In the genomic region with DNA sequence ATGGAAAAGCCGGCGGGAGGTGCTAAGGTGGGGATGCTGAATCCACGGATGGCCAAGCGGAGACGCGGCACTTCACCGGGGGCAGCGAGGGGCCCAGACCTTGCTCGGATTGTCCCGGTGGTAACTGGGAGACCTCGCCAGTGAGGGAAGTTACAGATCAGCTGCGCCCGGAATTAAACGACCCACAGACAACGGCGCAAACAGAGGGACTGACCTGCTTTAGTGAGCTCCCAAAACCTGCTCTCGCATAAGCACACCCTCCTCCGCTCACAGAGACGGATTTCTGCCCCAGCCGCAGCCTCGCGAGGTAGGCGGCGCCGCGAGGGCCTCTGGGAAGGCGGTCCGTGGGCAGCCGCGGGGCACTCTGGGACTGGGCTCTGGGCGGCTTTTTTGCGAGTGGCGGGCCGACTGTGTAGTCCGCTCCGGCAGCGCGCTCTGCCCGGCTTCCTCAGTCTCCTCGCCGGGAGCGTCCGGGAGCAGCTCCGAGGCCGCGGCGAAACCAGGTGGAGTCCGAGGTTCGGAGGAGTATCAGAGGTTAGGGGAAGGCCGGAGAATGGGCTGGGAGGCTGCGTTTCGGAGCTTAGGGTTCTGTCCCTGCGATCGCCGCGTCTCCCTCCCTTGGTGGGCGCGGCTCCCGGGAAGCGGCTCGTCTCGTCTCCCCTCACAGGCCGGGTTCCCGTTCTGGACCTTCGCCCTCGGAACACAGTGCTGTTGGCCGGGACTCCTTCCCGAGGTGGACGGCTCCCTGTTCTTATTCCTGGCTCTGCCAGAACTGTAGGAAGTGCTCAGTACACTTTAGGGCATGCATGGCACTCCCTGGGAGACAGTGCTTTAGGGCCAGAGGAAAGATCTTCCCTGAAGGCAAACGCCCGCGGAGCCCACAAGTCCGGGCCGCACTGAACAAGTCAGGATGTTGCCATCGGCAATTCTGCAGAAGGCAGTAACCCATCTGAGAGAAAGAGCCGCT, we compare ENCODE assay signal across 8 cellular contexts. TPM values are rescaled to one million over a fixed set of nuclear protein-coding genes. Genes with fewer than 3 reads are reported as not detected.
DNase-seq lines count a peak whose midpoint lies in the region; ATAC-seq, FAIRE-seq and TF ChIP-seq lines count a peak whose summit lies in the region.

A gene with protein sequence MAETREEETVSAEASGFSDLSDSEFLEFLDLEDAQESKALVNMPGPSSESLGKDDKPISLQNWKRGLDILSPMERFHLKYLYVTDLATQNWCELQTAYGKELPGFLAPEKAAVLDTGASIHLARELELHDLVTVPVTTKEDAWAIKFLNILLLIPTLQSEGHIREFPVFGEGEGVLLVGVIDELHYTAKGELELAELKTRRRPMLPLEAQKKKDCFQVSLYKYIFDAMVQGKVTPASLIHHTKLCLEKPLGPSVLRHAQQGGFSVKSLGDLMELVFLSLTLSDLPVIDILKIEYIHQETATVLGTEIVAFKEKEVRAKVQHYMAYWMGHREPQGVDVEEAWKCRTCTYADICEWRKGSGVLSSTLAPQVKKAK (plus strand): TSS at position 393 of the 967 bp plus-strand sequence. CDS start 5,778 bp downstream, outside the sequence.

- H3K4me1 ChIP-seq in BE2C: no peaks in the 10 kb centered on the region
- peaks cover 9% of the 10 kb centered on the region for H3K4me1 ChIP-seq in endothelial cell of umbilical vein (ENCODE audit: control insufficient read depth, extremely low read depth, insufficient read depth, low read length)

- no peaks in the 10 kb centered on the region for H3K9me1 ChIP-seq in endothelial cell of umbilical vein (replicated peaks; ENCODE audit: control insufficient read depth, extremely low read depth, insufficient read depth, low read length)

- intact Hi-C loops in endothelial cell of umbilical vein (cut with micrococcal nuclease): loop anchor here (2.0 kb wide), 2 partner anchors 30 to 58 kb away; partner anchors contain the start of gene ZFP69B

- CTCF ChIA-PET in endothelial cell of umbilical vein (lab: Charles Lee): interaction anchor here (1.0 to 1.7 kb wide), 5 partner anchors 8 to 156 kb away, joined by 3 to 13 read pairs (median 5); partner anchors contain the start of genes ZFP69B and ZNF684

- TF ChIP-seq CTCF in BE2C (IDR thresholded peaks at IDR 0.05; ENCODE audit: low read depth, low read length) (no peak), endothelial cell of umbilical vein (IDR thresholded peaks at IDR 0.05; ENCODE audit: extremely low read depth in 1 of 2, insufficient read depth in 1 of 2, low read depth in 1 of 2, low read length in 2 of 2) (no peak)

- dilution Hi-C loops in endothelial cell of umbilical vein (cut with MboI; ENCODE audit: extremely low pct_ligation_motif_present, low sequenced_read_pairs): no loop called here

- DNase-seq in BE2C: peak; percentile 76
- peak; percentile 64 for DNase-seq in GM19239 (ENCODE audit: insufficient read length, low spot score)
- DNase-seq in NOMO-1 treated with dmso at 0.1 percent for 144 hours (lab: John Stamatoyannopoulos, UW; ENCODE audit: unreplicated experiment): peak; percentile 54
- DNase-seq in activated CD8-positive, alpha-beta memory T cell treated with anti-CD3 and anti-CD28 coated beads, Interleukin-2, amount 50 U/mL, for 48 hours: peak; percentile 93
- DNase-seq in endothelial cell of umbilical vein (ENCODE audit: low read depth, low spot score): peak; percentile 82
- DNase-seq in midbrain (lab: John Stamatoyannopoulos, UW): peak; percentile 79
- peak; percentile 79 to 83 for DNase-seq in stimulated activated CD8-positive, alpha-beta memory T cell treated with anti-CD3 and anti-CD28 coated beads, Interleukin-15, amount 100 ng/mL, for 48 hours (ENCODE audit: low read depth in 2 of 2)

- H3K9me3 ChIP-seq in BE2C (no peaks in the 10 kb centered on the region), endothelial cell of umbilical vein (replicated peaks; ENCODE audit: control insufficient read depth, insufficient read depth, low read length) (no peaks in the 10 kb centered on the region)

- peak within 1 kb of the TSS; percentile 77 for H3K4me3 ChIP-seq in BE2C (ENCODE audit: low read depth, low read length)
- peak within 1 kb of the TSS; percentile 61 to 79 (median 78) for H3K4me3 ChIP-seq in endothelial cell of umbilical vein (replicated peaks in 1 of 3; ENCODE audit: insufficient read depth in 1 of 3, low read depth in 1 of 3, low read length in 3 of 3)

- peaks cover 3% of the 10 kb centered on the region for H3K79me2 ChIP-seq in endothelial cell of umbilical vein (ENCODE audit: control insufficient read depth, insufficient read depth, low read length)

- BruUV-seq in endothelial cell of umbilical vein (replicated peaks; lab: Mats Ljungman, UMichigan): TSS peak; percentile 91

- H4K20me1 ChIP-seq in endothelial cell of umbilical vein (replicated peaks; ENCODE audit: control insufficient read depth, extremely low read depth, insufficient read depth, low read length): no peaks in the 10 kb centered on the region

- peak within 1 kb of the TSS; percentile 86 for H3K4me2 ChIP-seq in endothelial cell of umbilical vein (ENCODE audit: insufficient read depth, low read length)

- H3K9ac ChIP-seq in endothelial cell of umbilical vein (replicated peaks; ENCODE audit: extremely low read depth, insufficient read depth, low read length): peak within 1 kb of the TSS; percentile 64

- no peaks in the 10 kb centered on the region for H3K27me3 ChIP-seq in BE2C
- no peaks in the 10 kb centered on the region for H3K27me3 ChIP-seq in endothelial cell of umbilical vein (ENCODE audit: control insufficient read depth in 2 of 2, insufficient read depth in 2 of 2, low read length in 2 of 2)

- peak within 1 kb of the TSS; percentile 85 for H2AFZ ChIP-seq in endothelial cell of umbilical vein (ENCODE audit: low read depth, low read length)

- H3K36me3 ChIP-seq in BE2C: no peaks in the 10 kb centered on the region
- no peaks in the 10 kb centered on the region for H3K36me3 ChIP-seq in endothelial cell of umbilical vein (ENCODE audit: control insufficient read depth in 2 of 2, extremely low read depth in 1 of 2, insufficient read depth in 2 of 2, low read length in 2 of 2)

- POLR2A ChIA-PET in endothelial cell of umbilical vein (lab: Charles Lee): interaction anchor here (1.3 to 1.4 kb wide), 2 partner anchors 31 to 59 kb away, joined by 3 to 4 read pairs; partner anchors contain the start of gene ZFP69B

- FAIRE-seq in GM19239 (lab: Jason Lieb, UNC): peak; percentile 95
- FAIRE-seq in endothelial cell of umbilical vein (lab: Jason Lieb, UNC): peak; percentile 96

- TF ChIP-seq POLR2A in endothelial cell of umbilical vein (IDR thresholded peaks at IDR 0.05; ENCODE audit: low read depth, low read length): peak; percentile 91

- ATAC-seq in HG03571 (IDR thresholded peaks at IDR 0.05; ENCODE audit: unreplicated experiment): peak; percentile 64

- H3K27ac ChIP-seq in endothelial cell of umbilical vein (ENCODE audit: insufficient read depth, low read depth, low read length): peak within 1 kb of the TSS; percentile 13

TF ChIP-seq in endothelial cell of umbilical vein, 7 proteins besides CTCF, POLR2A, EP300 and RAD21:
- TF ChIP-seq GATA2 (IDR thresholded peaks at IDR 0.05; ENCODE audit: insufficient read depth, insufficient read length, low read depth, low read length) (no peak), POLR2AphosphoS5 (IDR thresholded peaks at IDR 0.05; ENCODE audit: insufficient read depth, low read depth, low read length) (peak; percentile 96), JUN (IDR thresholded peaks at IDR 0.05; ENCODE audit: borderline replicate concordance, insufficient read depth, insufficient read length, low read depth) (no peak)
- TF ChIP-seq, protein P1, sequence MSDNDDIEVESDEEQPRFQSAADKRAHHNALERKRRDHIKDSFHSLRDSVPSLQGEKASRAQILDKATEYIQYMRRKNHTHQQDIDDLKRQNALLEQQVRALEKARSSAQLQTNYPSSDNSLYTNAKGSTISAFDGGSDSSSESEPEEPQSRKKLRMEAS (IDR thresholded peaks at IDR 0.05; ENCODE audit: insufficient read depth, insufficient read length): peak; percentile 22

RNA-seq across cellular contexts. Expression of the gene that starts here (rescaled TPM):
- polyA plus RNA-seq in BE2C (2012; ENCODE audit: insufficient read depth, insufficient read length, low read depth): 2.5 TPM
- total RNA-seq in endothelial cell of umbilical vein: 9.2 and 13.0 TPM in 2 replicates
- 5.9 and 7.0 TPM in 2 replicates for polyA plus RNA-seq in endothelial cell of umbilical vein
- 8.5 and 8.8 TPM in 2 replicates for polyA plus RNA-seq in endothelial cell of umbilical vein (2011; cell fraction: cytosol; rRNA removed)
- polyA plus RNA-seq in endothelial cell of umbilical vein (2011; cell fraction: nucleus; rRNA removed): 11.5 and 17.0 TPM in 2 replicates
- 5.9 and 9.0 TPM in 2 replicates for polyA plus RNA-seq in endothelial cell of umbilical vein (2012)
- polyA minus RNA-seq in endothelial cell of umbilical vein: 7.9 and 8.0 TPM in 2 replicates
- polyA minus RNA-seq in endothelial cell of umbilical vein (2011; cell fraction: cytosol; rRNA and poly(A)+ RNA removed): 5.2 TPM
- 4.0 and 6.3 TPM in 2 replicates for polyA minus RNA-seq in endothelial cell of umbilical vein (2011; cell fraction: nucleus; rRNA and poly(A)+ RNA removed)

Comparison
In these comparisons a context has a peak if more than half of its experiments do, and no peak if none do; other contexts are left out.
1. Peak in every context shown above with its lines: DNase-seq, ATAC-seq, H3K4me3 ChIP-seq and H3K27ac ChIP-seq.